Comparison of ENCODE assay signal across 1 cellular context in the genomic region with DNA sequence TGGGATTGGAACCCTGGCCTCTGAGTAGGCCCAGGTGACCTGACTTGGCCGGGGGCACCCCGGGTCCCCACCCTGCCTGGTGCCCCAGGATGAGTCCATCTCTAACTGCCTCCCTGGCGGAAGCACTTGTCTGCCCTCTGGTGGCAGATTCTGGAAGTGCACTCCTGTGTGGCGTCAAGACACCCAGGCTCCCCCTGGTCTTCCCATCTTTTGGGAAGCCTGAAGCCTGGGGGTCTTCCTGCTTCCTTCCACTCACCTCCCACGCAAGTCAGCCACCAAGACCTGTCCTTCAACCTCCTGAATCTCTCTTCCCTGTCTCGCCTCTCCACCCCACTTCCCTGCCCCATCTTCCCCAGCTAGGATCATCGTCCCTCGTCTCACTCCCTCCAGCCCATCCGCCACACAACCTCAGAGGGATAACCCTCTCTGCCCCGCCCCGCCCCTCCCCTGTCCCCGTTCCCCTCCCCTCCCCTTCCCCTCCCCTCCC.
TF ChIP-seq lines count a peak whose summit lies in the region.

No MANE protein-coding gene starts in this region.

TF ChIP-seq in HEK293, 187 proteins besides CTCF, POLR2A, EP300 and RAD21 (continued from another document and continues in another):
- TF ChIP-seq, protein P1, sequence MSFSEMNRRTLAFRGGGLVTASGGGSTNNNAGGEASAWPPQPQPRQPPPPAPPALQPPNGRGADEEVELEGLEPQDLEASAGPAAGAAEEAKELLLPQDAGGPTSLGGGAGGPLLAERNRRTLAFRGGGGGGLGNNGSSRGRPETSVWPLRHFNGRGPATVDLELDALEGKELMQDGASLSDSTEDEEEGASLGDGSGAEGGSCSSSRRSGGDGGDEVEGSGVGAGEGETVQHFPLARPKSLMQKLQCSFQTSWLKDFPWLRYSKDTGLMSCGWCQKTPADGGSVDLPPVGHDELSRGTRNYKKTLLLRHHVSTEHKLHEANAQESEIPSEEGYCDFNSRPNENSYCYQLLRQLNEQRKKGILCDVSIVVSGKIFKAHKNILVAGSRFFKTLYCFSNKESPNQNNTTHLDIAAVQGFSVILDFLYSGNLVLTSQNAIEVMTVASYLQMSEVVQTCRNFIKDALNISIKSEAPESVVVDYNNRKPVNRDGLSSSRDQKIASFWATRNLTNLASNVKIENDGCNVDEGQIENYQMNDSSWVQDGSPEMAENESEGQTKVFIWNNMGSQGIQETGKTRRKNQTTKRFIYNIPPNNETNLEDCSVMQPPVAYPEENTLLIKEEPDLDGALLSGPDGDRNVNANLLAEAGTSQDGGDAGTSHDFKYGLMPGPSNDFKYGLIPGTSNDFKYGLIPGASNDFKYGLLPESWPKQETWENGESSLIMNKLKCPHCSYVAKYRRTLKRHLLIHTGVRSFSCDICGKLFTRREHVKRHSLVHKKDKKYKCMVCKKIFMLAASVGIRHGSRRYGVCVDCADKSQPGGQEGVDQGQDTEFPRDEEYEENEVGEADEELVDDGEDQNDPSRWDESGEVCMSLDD (tag by site-specific recombination; IDR thresholded peaks at IDR 0.05) = peak; percentile 83
- TF ChIP-seq ZFP69B (tag by site-specific recombination; IDR thresholded peaks at IDR 0.05) (0 out of 2 replicates have a peak, but pooled peaks have one; percentile 41), ZNF223 (tag by site-specific recombination; IDR thresholded peaks at IDR 0.05) (no peak), ZEB2 (tag by site-specific recombination; IDR thresholded peaks at IDR 0.05) (peak; percentile 38; the same call in 1 of the 2 replicates), ZBTB21 (tag by site-specific recombination; IDR thresholded peaks at IDR 0.05) (no peak; the same call in 1 of the 2 replicates), ZNF248 (tag by site-specific recombination; IDR thresholded peaks at IDR 0.05) (no peak), ZBTB20 (tag by site-specific recombination; IDR thresholded peaks at IDR 0.05) (peak; percentile 30; the same call in 1 of the 2 replicates), YY1 (tag by site-specific recombination; IDR thresholded peaks at IDR 0.05) (no peak), ZNF138 (tag by site-specific recombination; IDR thresholded peaks at IDR 0.05; ENCODE audit: borderline replicate concordance) (no peak), HOXC10 (CRISPR knock-in tag; IDR thresholded peaks at IDR 0.05) (no peak), BCL11B (tag by site-specific recombination; IDR thresholded peaks at IDR 0.05; ENCODE audit: low read depth) (peak; percentile 42; the same call in 1 of the 2 replicates), ZNF654 (tag by site-specific recombination; IDR thresholded peaks at IDR 0.05; ENCODE audit: low read depth) (peak; percentile 81), SP2 (tag by site-specific recombination; IDR thresholded peaks at IDR 0.05) (0 out of 2 replicates have a peak, but pooled peaks have one; percentile 17), FEZF1 (tag by site-specific recombination; IDR thresholded peaks at IDR 0.05) (no peak), YY2 (tag by site-specific recombination; IDR thresholded peaks at IDR 0.05) (no peak), SP7 (tag by site-specific recombination; IDR thresholded peaks at IDR 0.05) (peak; percentile 64; the same call in 1 of the 2 replicates), ZNF626 (tag by site-specific recombination; IDR thresholded peaks at IDR 0.05) (no peak), GLI4 (tag by site-specific recombination; IDR thresholded peaks at IDR 0.05) (no peak), ZNF664 (tag by site-specific recombination; IDR thresholded peaks at IDR 0.05) (no peak), MEIS1 (CRISPR knock-in tag; IDR thresholded peaks at IDR 0.05; ENCODE audit: borderline replicate concordance) (no peak), ZSCAN16 (tag by site-specific recombination; IDR thresholded peaks at IDR 0.05) (no peak), SETDB1 (IDR thresholded peaks at IDR 0.05; ENCODE audit: insufficient read length, low read length) (no peak), ZNF404 (tag by site-specific recombination; IDR thresholded peaks at IDR 0.05) (no peak), ZNF529 (tag by site-specific recombination; IDR thresholded peaks at IDR 0.05; ENCODE audit: insufficient replicate concordance) (no peak), ZNF24 (tag by site-specific recombination; IDR thresholded peaks at IDR 0.05) (no peak), ZNF19 (tag by site-specific recombination; IDR thresholded peaks at IDR 0.05; ENCODE audit: low read depth) (no peak)
- TF ChIP-seq, protein P2, sequence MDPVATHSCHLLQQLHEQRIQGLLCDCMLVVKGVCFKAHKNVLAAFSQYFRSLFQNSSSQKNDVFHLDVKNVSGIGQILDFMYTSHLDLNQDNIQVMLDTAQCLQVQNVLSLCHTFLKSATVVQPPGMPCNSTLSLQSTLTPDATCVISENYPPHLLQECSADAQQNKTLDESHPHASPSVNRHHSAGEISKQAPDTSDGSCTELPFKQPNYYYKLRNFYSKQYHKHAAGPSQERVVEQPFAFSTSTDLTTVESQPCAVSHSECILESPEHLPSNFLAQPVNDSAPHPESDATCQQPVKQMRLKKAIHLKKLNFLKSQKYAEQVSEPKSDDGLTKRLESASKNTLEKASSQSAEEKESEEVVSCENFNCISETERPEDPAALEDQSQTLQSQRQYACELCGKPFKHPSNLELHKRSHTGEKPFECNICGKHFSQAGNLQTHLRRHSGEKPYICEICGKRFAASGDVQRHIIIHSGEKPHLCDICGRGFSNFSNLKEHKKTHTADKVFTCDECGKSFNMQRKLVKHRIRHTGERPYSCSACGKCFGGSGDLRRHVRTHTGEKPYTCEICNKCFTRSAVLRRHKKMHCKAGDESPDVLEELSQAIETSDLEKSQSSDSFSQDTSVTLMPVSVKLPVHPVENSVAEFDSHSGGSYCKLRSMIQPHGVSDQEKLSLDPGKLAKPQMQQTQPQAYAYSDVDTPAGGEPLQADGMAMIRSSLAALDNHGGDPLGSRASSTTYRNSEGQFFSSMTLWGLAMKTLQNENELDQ (tag by site-specific recombination; IDR thresholded peaks at IDR 0.05; ENCODE audit: low read depth) = no peak
- TF ChIP-seq, protein P3, sequence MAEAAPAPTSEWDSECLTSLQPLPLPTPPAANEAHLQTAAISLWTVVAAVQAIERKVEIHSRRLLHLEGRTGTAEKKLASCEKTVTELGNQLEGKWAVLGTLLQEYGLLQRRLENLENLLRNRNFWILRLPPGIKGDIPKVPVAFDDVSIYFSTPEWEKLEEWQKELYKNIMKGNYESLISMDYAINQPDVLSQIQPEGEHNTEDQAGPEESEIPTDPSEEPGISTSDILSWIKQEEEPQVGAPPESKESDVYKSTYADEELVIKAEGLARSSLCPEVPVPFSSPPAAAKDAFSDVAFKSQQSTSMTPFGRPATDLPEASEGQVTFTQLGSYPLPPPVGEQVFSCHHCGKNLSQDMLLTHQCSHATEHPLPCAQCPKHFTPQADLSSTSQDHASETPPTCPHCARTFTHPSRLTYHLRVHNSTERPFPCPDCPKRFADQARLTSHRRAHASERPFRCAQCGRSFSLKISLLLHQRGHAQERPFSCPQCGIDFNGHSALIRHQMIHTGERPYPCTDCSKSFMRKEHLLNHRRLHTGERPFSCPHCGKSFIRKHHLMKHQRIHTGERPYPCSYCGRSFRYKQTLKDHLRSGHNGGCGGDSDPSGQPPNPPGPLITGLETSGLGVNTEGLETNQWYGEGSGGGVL (tag by site-specific recombination; IDR thresholded peaks at IDR 0.05) = peak; percentile 78
- TF ChIP-seq, protein P4, sequence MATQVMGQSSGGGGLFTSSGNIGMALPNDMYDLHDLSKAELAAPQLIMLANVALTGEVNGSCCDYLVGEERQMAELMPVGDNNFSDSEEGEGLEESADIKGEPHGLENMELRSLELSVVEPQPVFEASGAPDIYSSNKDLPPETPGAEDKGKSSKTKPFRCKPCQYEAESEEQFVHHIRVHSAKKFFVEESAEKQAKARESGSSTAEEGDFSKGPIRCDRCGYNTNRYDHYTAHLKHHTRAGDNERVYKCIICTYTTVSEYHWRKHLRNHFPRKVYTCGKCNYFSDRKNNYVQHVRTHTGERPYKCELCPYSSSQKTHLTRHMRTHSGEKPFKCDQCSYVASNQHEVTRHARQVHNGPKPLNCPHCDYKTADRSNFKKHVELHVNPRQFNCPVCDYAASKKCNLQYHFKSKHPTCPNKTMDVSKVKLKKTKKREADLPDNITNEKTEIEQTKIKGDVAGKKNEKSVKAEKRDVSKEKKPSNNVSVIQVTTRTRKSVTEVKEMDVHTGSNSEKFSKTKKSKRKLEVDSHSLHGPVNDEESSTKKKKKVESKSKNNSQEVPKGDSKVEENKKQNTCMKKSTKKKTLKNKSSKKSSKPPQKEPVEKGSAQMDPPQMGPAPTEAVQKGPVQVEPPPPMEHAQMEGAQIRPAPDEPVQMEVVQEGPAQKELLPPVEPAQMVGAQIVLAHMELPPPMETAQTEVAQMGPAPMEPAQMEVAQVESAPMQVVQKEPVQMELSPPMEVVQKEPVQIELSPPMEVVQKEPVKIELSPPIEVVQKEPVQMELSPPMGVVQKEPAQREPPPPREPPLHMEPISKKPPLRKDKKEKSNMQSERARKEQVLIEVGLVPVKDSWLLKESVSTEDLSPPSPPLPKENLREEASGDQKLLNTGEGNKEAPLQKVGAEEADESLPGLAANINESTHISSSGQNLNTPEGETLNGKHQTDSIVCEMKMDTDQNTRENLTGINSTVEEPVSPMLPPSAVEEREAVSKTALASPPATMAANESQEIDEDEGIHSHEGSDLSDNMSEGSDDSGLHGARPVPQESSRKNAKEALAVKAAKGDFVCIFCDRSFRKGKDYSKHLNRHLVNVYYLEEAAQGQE (tag by site-specific recombination; IDR thresholded peaks at IDR 0.05) = no peak
- TF ChIP-seq, protein P5, sequence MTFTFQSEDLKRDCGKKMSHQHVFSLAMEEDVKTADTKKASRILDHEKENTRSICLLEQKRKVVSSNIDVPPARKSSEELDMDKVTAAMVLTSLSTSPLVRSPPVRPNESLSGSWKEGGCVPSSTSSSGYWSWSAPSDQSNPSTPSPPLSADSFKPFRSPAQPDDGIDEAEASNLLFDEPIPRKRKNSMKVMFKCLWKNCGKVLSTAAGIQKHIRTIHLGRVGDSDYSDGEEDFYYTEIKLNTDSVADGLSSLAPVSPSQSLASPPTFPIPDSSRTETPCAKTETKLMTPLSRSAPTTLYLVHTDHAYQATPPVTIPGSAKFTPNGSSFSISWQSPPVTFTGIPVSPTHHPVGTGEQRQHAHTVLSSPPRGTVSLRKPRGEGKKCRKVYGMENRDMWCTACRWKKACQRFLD (tag by site-specific recombination; IDR thresholded peaks at IDR 0.05) = no peak
- TF ChIP-seq, protein P6, sequence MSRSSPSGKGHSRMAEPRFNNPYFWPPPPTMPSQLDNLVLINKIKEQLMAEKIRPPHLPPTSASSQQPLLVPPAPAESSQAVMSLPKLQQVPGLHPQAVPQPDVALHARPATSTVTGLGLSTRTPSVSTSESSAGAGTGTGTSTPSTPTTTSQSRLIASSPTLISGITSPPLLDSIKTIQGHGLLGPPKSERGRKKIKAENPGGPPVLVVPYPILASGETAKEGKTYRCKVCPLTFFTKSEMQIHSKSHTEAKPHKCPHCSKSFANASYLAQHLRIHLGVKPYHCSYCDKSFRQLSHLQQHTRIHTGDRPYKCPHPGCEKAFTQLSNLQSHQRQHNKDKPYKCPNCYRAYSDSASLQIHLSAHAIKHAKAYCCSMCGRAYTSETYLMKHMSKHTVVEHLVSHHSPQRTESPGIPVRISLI (tag by site-specific recombination; IDR thresholded peaks at IDR 0.05) = no peak
- TF ChIP-seq, protein P7, sequence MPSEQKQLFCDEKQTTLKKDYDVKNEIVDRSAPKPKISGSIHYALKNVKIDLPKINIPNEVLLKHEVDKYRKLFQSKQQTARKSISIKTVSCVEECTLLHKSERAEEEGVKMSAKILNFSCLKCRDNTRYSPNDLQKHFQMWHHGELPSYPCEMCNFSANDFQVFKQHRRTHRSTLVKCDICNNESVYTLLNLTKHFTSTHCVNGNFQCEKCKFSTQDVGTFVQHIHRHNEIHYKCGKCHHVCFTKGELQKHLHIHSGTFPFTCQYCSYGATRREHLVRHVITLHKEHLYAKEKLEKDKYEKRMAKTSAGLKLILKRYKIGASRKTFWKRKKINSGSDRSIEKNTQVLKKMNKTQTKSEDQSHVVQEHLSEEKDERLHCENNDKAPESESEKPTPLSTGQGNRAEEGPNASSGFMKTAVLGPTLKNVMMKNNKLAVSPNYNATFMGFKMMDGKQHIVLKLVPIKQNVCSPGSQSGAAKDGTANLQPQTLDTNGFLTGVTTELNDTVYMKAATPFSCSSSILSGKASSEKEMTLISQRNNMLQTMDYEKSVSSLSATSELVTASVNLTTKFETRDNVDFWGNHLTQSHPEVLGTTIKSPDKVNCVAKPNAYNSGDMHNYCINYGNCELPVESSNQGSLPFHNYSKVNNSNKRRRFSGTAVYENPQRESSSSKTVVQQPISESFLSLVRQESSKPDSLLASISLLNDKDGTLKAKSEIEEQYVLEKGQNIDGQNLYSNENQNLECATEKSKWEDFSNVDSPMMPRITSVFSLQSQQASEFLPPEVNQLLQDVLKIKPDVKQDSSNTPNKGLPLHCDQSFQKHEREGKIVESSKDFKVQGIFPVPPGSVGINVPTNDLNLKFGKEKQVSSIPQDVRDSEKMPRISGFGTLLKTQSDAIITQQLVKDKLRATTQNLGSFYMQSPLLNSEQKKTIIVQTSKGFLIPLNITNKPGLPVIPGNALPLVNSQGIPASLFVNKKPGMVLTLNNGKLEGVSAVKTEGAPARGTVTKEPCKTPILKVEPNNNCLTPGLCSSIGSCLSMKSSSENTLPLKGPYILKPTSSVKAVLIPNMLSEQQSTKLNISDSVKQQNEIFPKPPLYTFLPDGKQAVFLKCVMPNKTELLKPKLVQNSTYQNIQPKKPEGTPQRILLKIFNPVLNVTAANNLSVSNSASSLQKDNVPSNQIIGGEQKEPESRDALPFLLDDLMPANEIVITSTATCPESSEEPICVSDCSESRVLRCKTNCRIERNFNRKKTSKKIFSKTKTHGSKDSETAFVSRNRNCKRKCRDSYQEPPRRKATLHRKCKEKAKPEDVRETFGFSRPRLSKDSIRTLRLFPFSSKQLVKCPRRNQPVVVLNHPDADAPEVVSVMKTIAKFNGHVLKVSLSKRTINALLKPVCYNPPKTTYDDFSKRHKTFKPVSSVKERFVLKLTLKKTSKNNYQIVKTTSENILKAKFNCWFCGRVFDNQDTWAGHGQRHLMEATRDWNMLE (tag by site-specific recombination; conservative IDR thresholded peaks at IDR 0.05; ENCODE audit: low read depth) = peak; percentile 20; the same call in 1 of the 2 replicates
- TF ChIP-seq, protein P8, sequence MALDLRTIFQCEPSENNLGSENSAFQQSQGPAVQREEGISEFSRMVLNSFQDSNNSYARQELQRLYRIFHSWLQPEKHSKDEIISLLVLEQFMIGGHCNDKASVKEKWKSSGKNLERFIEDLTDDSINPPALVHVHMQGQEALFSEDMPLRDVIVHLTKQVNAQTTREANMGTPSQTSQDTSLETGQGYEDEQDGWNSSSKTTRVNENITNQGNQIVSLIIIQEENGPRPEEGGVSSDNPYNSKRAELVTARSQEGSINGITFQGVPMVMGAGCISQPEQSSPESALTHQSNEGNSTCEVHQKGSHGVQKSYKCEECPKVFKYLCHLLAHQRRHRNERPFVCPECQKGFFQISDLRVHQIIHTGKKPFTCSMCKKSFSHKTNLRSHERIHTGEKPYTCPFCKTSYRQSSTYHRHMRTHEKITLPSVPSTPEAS (tag by site-specific recombination; IDR thresholded peaks at IDR 0.05) = no peak
- TF ChIP-seq, protein P9, sequence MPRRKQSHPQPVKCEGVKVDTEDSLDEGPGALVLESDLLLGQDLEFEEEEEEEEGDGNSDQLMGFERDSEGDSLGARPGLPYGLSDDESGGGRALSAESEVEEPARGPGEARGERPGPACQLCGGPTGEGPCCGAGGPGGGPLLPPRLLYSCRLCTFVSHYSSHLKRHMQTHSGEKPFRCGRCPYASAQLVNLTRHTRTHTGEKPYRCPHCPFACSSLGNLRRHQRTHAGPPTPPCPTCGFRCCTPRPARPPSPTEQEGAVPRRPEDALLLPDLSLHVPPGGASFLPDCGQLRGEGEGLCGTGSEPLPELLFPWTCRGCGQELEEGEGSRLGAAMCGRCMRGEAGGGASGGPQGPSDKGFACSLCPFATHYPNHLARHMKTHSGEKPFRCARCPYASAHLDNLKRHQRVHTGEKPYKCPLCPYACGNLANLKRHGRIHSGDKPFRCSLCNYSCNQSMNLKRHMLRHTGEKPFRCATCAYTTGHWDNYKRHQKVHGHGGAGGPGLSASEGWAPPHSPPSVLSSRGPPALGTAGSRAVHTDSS (tag by site-specific recombination; IDR thresholded peaks at IDR 0.05) = no peak
